In the genomic region with DNA sequence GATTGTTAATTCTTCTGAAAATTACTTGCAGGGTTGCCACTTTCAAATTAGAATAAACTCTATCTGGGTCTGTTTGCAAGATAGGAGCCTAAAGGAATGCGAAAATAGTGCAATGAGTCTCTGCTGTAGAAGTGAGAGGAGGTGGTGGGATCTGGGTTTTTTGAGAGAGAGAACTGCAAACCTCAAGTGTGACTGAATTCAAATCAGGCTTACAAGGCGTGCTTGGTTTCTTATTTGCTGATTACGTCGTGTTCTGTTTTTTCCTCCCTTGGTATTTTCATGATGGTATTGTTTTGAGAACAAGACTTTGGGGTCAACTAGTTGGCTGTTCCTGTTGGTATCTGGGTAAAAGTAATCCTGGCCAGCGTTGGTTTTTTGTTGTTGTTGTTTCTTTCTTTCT, we compare ENCODE assay signal across 13 cellular contexts.
DNase-seq lines count a peak whose midpoint lies in the region; ATAC-seq and TF ChIP-seq lines count a peak whose summit lies in the region.
"Had no signal": no experiment of that assay in that cellular context is flagged by ENCODE, and none has a peak within 500 bp of the region (broad histone marks: within the 10 kb centered on the region; RNA-seq: fewer than 3 reads in every experiment).

No MANE protein-coding gene starts in this region.

- H3K27ac Mint-ChIP-seq in type B pancreatic cell, result no peak overlapping the region
- H3K27ac Mint-ChIP-seq: activated naive CD4-positive, alpha-beta T cell treated with anti-CD3 and anti-CD28 coated beads, Interleukin-2, amount 50 U/mL, for 24 hours; CD4-positive, alpha-beta T cell; T-helper 17 cell had no signal

- TF ChIP-seq CTCF in uterus (IDR thresholded peaks at IDR 0.05), result no peak
- no peak for TF ChIP-seq CTCF in type B pancreatic cell (conservative IDR thresholded peaks at IDR 0.05)

- H3K4me1 Mint-ChIP-seq in type B pancreatic cell (ENCODE audit: unreplicated experiment), result peaks cover 31% of the 10 kb centered on the region

- H3K4me1 ChIP-seq in adipocyte (ENCODE audit: control insufficient read depth, insufficient read depth, low read length), result peaks cover 19% of the 10 kb centered on the region
- no peaks in the 10 kb centered on the region for H3K4me1 ChIP-seq in uterus

- intact Hi-C loops in uterus (cut with DNase I; ENCODE audit: low total_unique reads), result no loop called here

- H3K27ac ChIP-seq in uterus, result no peak overlapping the region

- H3K27me3 ChIP-seq in adipocyte (replicated peaks; ENCODE audit: control insufficient read depth, insufficient read depth, low read length) (no peaks in the 10 kb centered on the region), uterus (no peaks in the 10 kb centered on the region)

- DNase-seq in EH (ENCODE audit: low read depth) (peak; percentile 20), GM19240 (ENCODE audit: insufficient read length, low spot score) (peak; percentile 2), adipocyte (ENCODE audit: low read depth) (peak; percentile 56), SW480 (ENCODE audit: low spot score) (no peak), uterus (no peak), type B pancreatic cell (ENCODE audit: extremely low spot score, unreplicated experiment) (no peak)
- DNase-seq: CD4-positive, alpha-beta T cell; HCEC 1CT; NCI-H1417 treated with DMSO at 0.1 percent for 48 hours; T-helper 17 cell had no signal

- no peak for TF ChIP-seq POLR2A in uterus (IDR thresholded peaks at IDR 0.05)

- peaks cover 6% of the 10 kb centered on the region for H3K27me3 Mint-ChIP-seq in type B pancreatic cell
- H3K27me3 Mint-ChIP-seq: activated naive CD4-positive, alpha-beta T cell treated with anti-CD3 and anti-CD28 coated beads, Interleukin-2, amount 50 U/mL, for 24 hours; CD4-positive, alpha-beta T cell; T-helper 17 cell had no signal

- no peak overlapping the region for H3K4me3 ChIP-seq in adipocyte (ENCODE audit: low read length)
- H3K4me3 ChIP-seq in uterus, result no peak overlapping the region

- H3K4me3 Mint-ChIP-seq in type B pancreatic cell, result no peak overlapping the region
- H3K4me3 Mint-ChIP-seq: activated naive CD4-positive, alpha-beta T cell treated with anti-CD3 and anti-CD28 coated beads, Interleukin-2, amount 50 U/mL, for 24 hours; CD4-positive, alpha-beta T cell had no signal

- no peaks in the 10 kb centered on the region for H3K9me3 Mint-ChIP-seq in type B pancreatic cell
- H3K9me3 Mint-ChIP-seq: activated naive CD4-positive, alpha-beta T cell treated with anti-CD3 and anti-CD28 coated beads, Interleukin-2, amount 50 U/mL, for 24 hours; CD4-positive, alpha-beta T cell had no signal

- H3K36me3 ChIP-seq in adipocyte (ENCODE audit: control insufficient read depth, insufficient read depth, low read length, severe bottlenecking) (no peaks in the 10 kb centered on the region), uterus (no peaks in the 10 kb centered on the region)

- ATAC-seq in HG02884 (IDR thresholded peaks at IDR 0.05; ENCODE audit: unreplicated experiment) (peak; percentile 93), HG02970 (IDR thresholded peaks at IDR 0.05; ENCODE audit: low FRiP score, unreplicated experiment) (no peak)
- ATAC-seq: T-helper 17 cell had no signal

- no peaks in the 10 kb centered on the region for H3K9me3 ChIP-seq in adipocyte (ENCODE audit: control insufficient read depth, low read length)
- no peaks in the 10 kb centered on the region for H3K9me3 ChIP-seq in uterus

- no peaks in the 10 kb centered on the region for H3K36me3 Mint-ChIP-seq in type B pancreatic cell
- H3K36me3 Mint-ChIP-seq: activated naive CD4-positive, alpha-beta T cell treated with anti-CD3 and anti-CD28 coated beads, Interleukin-2, amount 50 U/mL, for 24 hours had no signal

- H3K9ac ChIP-seq in adipocyte (ENCODE audit: low read length), result no peak overlapping the region

Comparison
In these comparisons a context has a peak if more than half of its experiments do, and no peak if none do; other contexts are left out.
1. DNase-seq: peak in EH (single experiment), GM19240 (single experiment) and adipocyte (single experiment); none in SW480 (single experiment), uterus (0 of 2) and type B pancreatic cell (single experiment).